Comparison of ENCODE assay signal across 23 cellular contexts in the genomic region with DNA sequence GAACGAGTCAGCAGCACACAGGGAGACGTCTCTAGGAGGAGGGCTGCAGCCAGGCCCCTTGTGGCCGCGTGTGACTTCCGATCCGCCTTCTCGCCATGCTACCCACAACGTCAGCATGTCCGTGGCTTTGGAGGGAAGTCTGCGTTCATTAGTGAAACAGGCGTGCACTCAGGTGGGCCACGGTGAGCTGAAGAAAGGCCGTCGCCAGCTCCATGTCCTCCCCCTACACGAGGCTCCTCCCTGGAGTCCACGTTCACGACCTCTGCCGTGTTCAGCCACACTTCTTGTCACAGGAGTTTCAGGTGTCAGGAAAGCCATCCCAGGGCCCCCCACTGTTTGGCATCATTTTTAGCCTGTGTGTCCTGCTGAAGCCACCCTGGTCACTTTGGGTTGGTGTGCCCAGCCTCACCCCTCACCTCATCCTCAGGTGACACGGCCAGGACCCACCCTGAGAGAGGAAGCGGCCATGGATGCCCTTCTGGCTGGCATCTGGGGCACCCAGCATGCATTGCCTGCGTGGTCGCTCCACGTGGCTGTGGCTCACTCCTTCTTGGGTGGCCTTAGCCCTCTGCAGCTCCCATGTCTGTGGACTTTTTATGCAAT.
"Had no signal": no experiment of that assay in that cellular context is flagged by ENCODE, and none has a peak within 500 bp of the region (broad histone marks: within the 10 kb centered on the region; RNA-seq: fewer than 3 reads in every experiment).

No MANE protein-coding gene starts in this region.

- DNase-seq: colonic mucosa; cortex of kidney; effector CD8-positive, alpha-beta T cell; effector memory CD8-positive, alpha-beta T cell; endodermal cell; erythroblast; esophagus squamous epithelium; foreskin fibroblast; foreskin melanocyte; gastrocnemius medialis; glutamatergic neuron; heart right ventricle; hippocampal formation; kidney glomerular epithelial cell; left colon; left ventricle myocardium inferior; mammary epithelial cell; mesendoderm; midbrain had no signal

- H3K9me3 Mint-ChIP-seq: dendritic cell treated with granulocyte-macrophage colony-stimulating factor and Interleukin-4, amounts not matched to agents 40 ng/mL and 50 ng/mL, for 4 days; effector memory CD8-positive, alpha-beta T cell; endodermal cell had no signal

- H3K4me3 Mint-ChIP-seq: dendritic cell treated with granulocyte-macrophage colony-stimulating factor and Interleukin-4, amounts not matched to agents 40 ng/mL and 50 ng/mL, for 4 days; effector memory CD8-positive, alpha-beta T cell; endodermal cell; memory B cell had no signal

- H3K36me3 Mint-ChIP-seq: memory B cell had no signal

- ATAC-seq: effector memory CD8-positive, alpha-beta T cell; esophagus mucosa; gastrocnemius medialis; heart right ventricle; left colon; left lobe of liver had no signal

- H3K4me1 Mint-ChIP-seq: endodermal cell, memory B cell had no signal

- H3K27ac Mint-ChIP-seq: dendritic cell treated with granulocyte-macrophage colony-stimulating factor and Interleukin-4, amounts not matched to agents 40 ng/mL and 50 ng/mL, for 4 days; effector memory CD8-positive, alpha-beta T cell; endodermal cell; memory B cell had no signal
